In genomic region chr9:129484325-129485000, GRCh38 we compare ENCODE assay signal across 9 cellular contexts.
DNase-seq lines count a peak whose midpoint lies in the region; ATAC-seq and TF ChIP-seq lines count a peak whose summit lies in the region.
"Had no signal": no experiment of that assay in that cellular context is flagged by ENCODE, and none has a peak within 500 bp of the region (broad histone marks: within the 10 kb centered on the region; RNA-seq: fewer than 3 reads in every experiment).

No MANE protein-coding gene starts in this region.

- H3K4me1 ChIP-seq in NT2/D1 (ENCODE audit: insufficient read depth, insufficient read length) (peaks cover 35% of the 10 kb centered on the region), right lobe of liver (peaks cover 5 to 44% (median 23%) of the 10 kb centered on the region in 4 donors), stomach (peaks cover 81 to 93% (median 88%) of the 10 kb centered on the region in 4 donors)

- no peaks in the 10 kb centered on the region for H3K27me3 ChIP-seq in NT2/D1 (ENCODE audit: insufficient read depth, insufficient read length)
- H3K27me3 ChIP-seq in right lobe of liver = no peaks in the 10 kb centered on the region
- H3K27me3 ChIP-seq in stomach = no peaks in the 10 kb centered on the region

- H3K9me3 ChIP-seq in NT2/D1 (ENCODE audit: insufficient read depth, low read length) (no peaks in the 10 kb centered on the region), right lobe of liver (no peaks in the 10 kb centered on the region), stomach (no peaks in the 10 kb centered on the region)

- TF ChIP-seq POLR2A in right lobe of liver (IDR thresholded peaks at IDR 0.05) = no peak
- TF ChIP-seq POLR2A in stomach (IDR thresholded peaks at IDR 0.05) = no peak

- TF ChIP-seq CTCF in right lobe of liver (IDR thresholded peaks at IDR 0.05) (no peak), stomach (IDR thresholded peaks at IDR 0.05) (no peak)

- TF ChIP-seq EP300 in stomach (IDR thresholded peaks at IDR 0.05) = no peak

- DNase-seq in NT2/D1 (ENCODE audit: low read depth, low spot score) (no peak), right lobe of liver (no peak), stomach (no peak), NCI-H82 treated with DMSO at 0.1 percent for 48 hours (lab: John Stamatoyannopoulos, UW; ENCODE audit: unreplicated experiment) (no peak)
- DNase-seq: activated CD4-positive, CD25-positive, alpha-beta regulatory T cell treated with anti-CD3 and anti-CD28 coated beads, Interleukin-2, amount 50 U/mL, for 72 hours had no signal

- peak overlapping the region; percentile 23 for H3K9ac ChIP-seq in NT2/D1 (ENCODE audit: insufficient read length, low read depth)

- WGBS in right lobe of liver (ENCODE audit: insufficient coverage, low coverage, low lambda C conversion rate, missing lambda C conversion rate) = 64% methylated on average over 5 of the region's 12 CpGs
- WGBS in stomach, 5 donors = 67 to 80% (median 70%) methylated on average over 10 to 12 of the region's 12 CpGs

- H3K27ac ChIP-seq in angular gyrus (ENCODE audit: low read depth, low read length) (peak overlapping the region; percentile 88), right lobe of liver (peak overlapping the region; percentile 99 to 100 (median 99)), stomach (peak overlapping the region; percentile 97 to 100 (median 100))

- no peak for ATAC-seq in right lobe of liver
- ATAC-seq in HG03108 (IDR thresholded peaks at IDR 0.05; ENCODE audit: unreplicated experiment) = no peak
- ATAC-seq in GM18520 (IDR thresholded peaks at IDR 0.05; ENCODE audit: unreplicated experiment) = no peak
- ATAC-seq in GM21528 (IDR thresholded peaks at IDR 0.05; ENCODE audit: low FRiP score, unreplicated experiment) = no peak

- H3K36me3 ChIP-seq in NT2/D1 (ENCODE audit: insufficient read depth, insufficient read length, low read length) (no peaks in the 10 kb centered on the region), right lobe of liver (no peaks in the 10 kb centered on the region), stomach (no peaks in the 10 kb centered on the region)

- intact Hi-C loops in right lobe of liver (cut with DNase I) (loop anchor here (10.0 kb wide), 2 partner anchors 150 to 310 kb away; partner anchors contain the start of gene IER5L (in 1 of the 2)), stomach (cut with DNase I; ENCODE audit: low total_unique reads) (no loop called here)

- H3K4me3 ChIP-seq in NT2/D1 (ENCODE audit: insufficient read length, low read depth) = no peak overlapping the region
- no peak overlapping the region for H3K4me3 ChIP-seq in right lobe of liver
- H3K4me3 ChIP-seq in stomach = peak overlapping the region in 1 of 4 donors; percentile 45
